ENCODE assay signal across 14 cellular contexts in genomic region chr16:55760665-55761035, GRCh38.
DNase-seq lines count a peak whose midpoint lies in the region; ATAC-seq and TF ChIP-seq lines count a peak whose summit lies in the region.
"Had no signal": no experiment of that assay in that cellular context is flagged by ENCODE, and none has a peak within 500 bp of the region (broad histone marks: within the 10 kb centered on the region; RNA-seq: fewer than 3 reads in every experiment).

No MANE protein-coding gene starts in this region.

- H3K9ac ChIP-seq in IMR-90 (ENCODE audit: low read depth, low read length) (no peak overlapping the region), mesenchymal stem cell (ENCODE audit: low read length) (no peak overlapping the region), subcutaneous abdominal adipose tissue (ENCODE audit: low read length in 5 of 5) (peak overlapping the region in 2 of 5 donors; percentile 46 to 62)

- H4K20me1 ChIP-seq in IMR-90 (ENCODE audit: insufficient read depth, low read length): no peaks in the 10 kb centered on the region

- no TSS peak for BruUV-seq in IMR-90 (replicated peaks; lab: Mats Ljungman, UMichigan)

- H2AFZ ChIP-seq in IMR-90 (replicated peaks; ENCODE audit: low read length, poor library complexity): peak overlapping the region; percentile 72
- no peak overlapping the region for H2AFZ ChIP-seq in mesenchymal stem cell (ENCODE audit: low read depth, low read length)

- peaks cover 15% of the 10 kb centered on the region for H3K27me3 Mint-ChIP-seq in activated naive CD4-positive, alpha-beta T cell treated with anti-CD3 and anti-CD28 coated beads, Interleukin-2, amount 10 ng/mL, durations not matched to agents 7 days and 5 days

- no peak for TF ChIP-seq POLR2A in IMR-90 (IDR thresholded peaks at IDR 0.05; ENCODE audit: low read depth, low read length)

- TF ChIP-seq RAD21 in IMR-90 (IDR thresholded peaks at IDR 0.05; ENCODE audit: low read length): no peak

- H2BK5ac ChIP-seq in IMR-90 (ENCODE audit: low read depth, low read length, poor library complexity, severe bottlenecking) (no peak overlapping the region), mesenchymal stem cell (ENCODE audit: low read depth, low read length, poor library complexity, severe bottlenecking) (no peak overlapping the region)

- H3K4ac ChIP-seq in IMR-90 (ENCODE audit: low read depth, low read length) (no peak overlapping the region), mesenchymal stem cell (ENCODE audit: low read depth in 1 of 2, low read length in 2 of 2) (no peak overlapping the region)

- H3K4me1 ChIP-seq in IMR-90 (ENCODE audit: control insufficient read depth, insufficient read depth, low read length): no peaks in the 10 kb centered on the region
- peaks cover 8% of the 10 kb centered on the region for H3K4me1 ChIP-seq in left ventricle myocardium inferior
- H3K4me1 ChIP-seq in mesenchymal stem cell (ENCODE audit: control insufficient read depth, insufficient read depth, low read depth, low read length): peaks cover 2% of the 10 kb centered on the region
- peaks cover 0 to 23% (median 15%) of the 10 kb centered on the region in 5 donors for H3K4me1 ChIP-seq in subcutaneous abdominal adipose tissue (ENCODE audit: control insufficient read depth in 5 of 5, insufficient read depth in 5 of 5, low read length in 5 of 5)
- H3K4me1 ChIP-seq: prostate gland had no signal

- H2AK5ac ChIP-seq in IMR-90 (ENCODE audit: low read depth, low read length): no peak overlapping the region
- H2AK5ac ChIP-seq in mesenchymal stem cell (ENCODE audit: low read length, severe bottlenecking): no peak overlapping the region

- in situ Hi-C loops in IMR-90 (cut with MboI; ENCODE audit: low sequenced_read_pairs): no loop called here

- H2BK120ac ChIP-seq in IMR-90 (ENCODE audit: low read depth, low read length) (no peak overlapping the region), mesenchymal stem cell (ENCODE audit: low read depth, low read length) (no peak overlapping the region)

- no peaks in the 10 kb centered on the region for H3K9me3 ChIP-seq in IMR-90 (ENCODE audit: control insufficient read depth, insufficient read depth, low read length)
- no peaks in the 10 kb centered on the region for H3K9me3 ChIP-seq in left ventricle myocardium inferior (replicated peaks)
- H3K9me3 ChIP-seq in mesenchymal stem cell (ENCODE audit: control insufficient read depth, low read length): no peaks in the 10 kb centered on the region
- no peaks in the 10 kb centered on the region for H3K9me3 ChIP-seq in subcutaneous abdominal adipose tissue (ENCODE audit: control insufficient read depth in 5 of 5, low read length in 5 of 5)
- H3K9me3 ChIP-seq: prostate gland had no signal

- H3K56ac ChIP-seq in IMR-90 (ENCODE audit: extremely low read depth, insufficient read depth, low read length): no peak overlapping the region

- H3K36me3 ChIP-seq in IMR-90 (ENCODE audit: control insufficient read depth, insufficient read depth, low read length): no peaks in the 10 kb centered on the region
- no peaks in the 10 kb centered on the region for H3K36me3 ChIP-seq in left ventricle myocardium inferior
- H3K36me3 ChIP-seq in mesenchymal stem cell (ENCODE audit: control insufficient read depth in 1 of 2, insufficient read depth in 2 of 2, low read depth in 1 of 2, low read length in 2 of 2): peaks cover 0 to 3% of the 10 kb centered on the region in 2 experiments
- H3K36me3 ChIP-seq in subcutaneous abdominal adipose tissue (ENCODE audit: control insufficient read depth in 5 of 5, insufficient read depth in 5 of 5, low read length in 5 of 5): no peaks in the 10 kb centered on the region
- H3K36me3 ChIP-seq: prostate gland had no signal

- H4K8ac ChIP-seq in IMR-90 (ENCODE audit: low read depth in 2 of 2, low read length in 2 of 2) (no peak overlapping the region), mesenchymal stem cell (ENCODE audit: low read length) (no peak overlapping the region)

- H3K4me2 ChIP-seq in IMR-90 (ENCODE audit: low read depth, low read length) (peak overlapping the region; percentile 47; the same call in 1 of the 2 replicates), mesenchymal stem cell (ENCODE audit: low read length, poor library complexity, severe bottlenecking) (peak overlapping the region; percentile 68)

- H4K5ac ChIP-seq in IMR-90 (ENCODE audit: low read depth, low read length): no peak overlapping the region

- H2BK12ac ChIP-seq in mesenchymal stem cell (ENCODE audit: low read length in 2 of 2): no peak overlapping the region

- H3K27ac ChIP-seq in IMR-90 (ENCODE audit: insufficient read depth, low read length): no peak overlapping the region
- H3K27ac ChIP-seq in left ventricle myocardium inferior (replicated peaks): peak overlapping the region; percentile 77
- no peak overlapping the region for H3K27ac ChIP-seq in mesenchymal stem cell (ENCODE audit: low read length, poor library complexity, severe bottlenecking)
- H3K27ac ChIP-seq in subcutaneous abdominal adipose tissue (ENCODE audit: low read depth, low read length): no peak overlapping the region

- no peak overlapping the region for H3K27ac Mint-ChIP-seq in activated naive CD4-positive, alpha-beta T cell treated with anti-CD3 and anti-CD28 coated beads, Interleukin-2, amount 10 ng/mL, durations not matched to agents 7 days and 5 days
- H3K27ac Mint-ChIP-seq: T-helper 17 cell had no signal

- H4K91ac ChIP-seq in IMR-90 (ENCODE audit: insufficient read depth, low read depth, low read length) (no peak overlapping the region), mesenchymal stem cell (ENCODE audit: low read length) (no peak overlapping the region)

- H3K23ac ChIP-seq in IMR-90 (ENCODE audit: low read depth, low read length) (no peak overlapping the region), mesenchymal stem cell (ENCODE audit: low read length in 2 of 2) (no peak overlapping the region)

- dilution Hi-C loops in IMR-90 (cut with HindIII; ENCODE audit: low sequenced_read_pairs, unreplicated experiment): no loop called here

- no peak overlapping the region for H3K4me3 ChIP-seq in IMR-90 (ENCODE audit: insufficient read depth, low read depth, low read length)
- H3K4me3 ChIP-seq in left ventricle myocardium inferior: peak overlapping the region; percentile 51
- H3K4me3 ChIP-seq in mesenchymal stem cell (ENCODE audit: insufficient read depth in 1 of 2, low read depth in 1 of 2, low read length in 2 of 2): peak overlapping the region in 1 of 2 experiments; percentile 63
- peak overlapping the region in 4 of 5 donors; percentile 49 to 76 (median 53) for H3K4me3 ChIP-seq in subcutaneous abdominal adipose tissue (ENCODE audit: low read depth in 1 of 5, low read length in 5 of 5)
- H3K4me3 ChIP-seq: prostate gland had no signal

- DNase-seq in IMR-90: no peak
- peak; percentile 62 for DNase-seq in left ventricle myocardium inferior
- DNase-seq in mesenchymal stem cell: no peak
- no peak for DNase-seq in SHP77 treated with DMSO at 0.1 percent for 48 hours (lab: John Stamatoyannopoulos, UW)
- DNase-seq in OCI-M2 (lab: John Stamatoyannopoulos, UW; ENCODE audit: unreplicated experiment): no peak
- no peak for DNase-seq in activated naive CD4-positive, alpha-beta T cell treated with anti-CD3 and anti-CD28 coated beads, Interleukin-2, amount 10 ng/mL, durations not matched to agents 7 days and 5 days
- DNase-seq: activated CD4-positive, CD25-positive, alpha-beta regulatory T cell treated with anti-CD3 and anti-CD28 coated beads, Interleukin-2, amount 50 U/mL, for 72 hours; activated gamma-delta T cell; Karpas-422; NCI-H1417; T-helper 17 cell had no signal

- H2AK9ac ChIP-seq in IMR-90 (replicated peaks; ENCODE audit: low read depth, low read length, poor library complexity): no peak overlapping the region

- TF ChIP-seq CTCF in IMR-90 (conservative IDR thresholded peaks at IDR 0.05; ENCODE audit: low read depth, low read length) (no peak), left ventricle myocardium inferior (IDR thresholded peaks at IDR 0.05; ENCODE audit: borderline replicate concordance) (no peak)

- H3K14ac ChIP-seq in IMR-90 (replicated peaks; ENCODE audit: low read depth, low read length) (no peak overlapping the region), mesenchymal stem cell (ENCODE audit: low read length in 2 of 2) (no peak overlapping the region)

- 19% methylated on average over 23 of the region's 25 CpGs; no CpG with 5 or more reads in 1 of the 2 experiments for WGBS in IMR-90 (ENCODE audit: extremely low coverage in 2 of 2, insufficient read length in 1 of 2), 2 experiments
- WGBS in mesenchymal stem cell: 63% methylated on average over 25 of the region's 25 CpGs

- CTCF ChIA-PET in IMR-90 (lab: Yijun Ruan, JAX): no interaction called here
- CTCF ChIA-PET in activated naive CD4-positive, alpha-beta T cell treated with anti-CD3 and anti-CD28 coated beads, Interleukin-2, amount 10 ng/mL, durations not matched to agents 7 days and 5 days (lab: Charles Lee): interaction anchor here (0.6 kb wide), 1 partner anchor 9 kb away, joined by 3 read pairs; no protein-coding TSS in a partner anchor

- H3K4me3 Mint-ChIP-seq in activated naive CD4-positive, alpha-beta T cell treated with anti-CD3 and anti-CD28 coated beads, Interleukin-2, amount 10 ng/mL, durations not matched to agents 7 days and 5 days: no peak overlapping the region

- H3K9me1 ChIP-seq in IMR-90 (ENCODE audit: insufficient read depth, low read length): no peaks in the 10 kb centered on the region

- H3K36me3 Mint-ChIP-seq in activated naive CD4-positive, alpha-beta T cell treated with anti-CD3 and anti-CD28 coated beads, Interleukin-2, amount 10 ng/mL, durations not matched to agents 7 days and 5 days: no peaks in the 10 kb centered on the region

- no peaks in the 10 kb centered on the region for H3K4me1 Mint-ChIP-seq in activated naive CD4-positive, alpha-beta T cell treated with anti-CD3 and anti-CD28 coated beads, Interleukin-2, amount 10 ng/mL, durations not matched to agents 7 days and 5 days

- H3K27me3 ChIP-seq in IMR-90 (ENCODE audit: control insufficient read depth, insufficient read depth, low read length) (peaks cover 4% of the 10 kb centered on the region; the same call in 1 of the 2 replicates), left ventricle myocardium inferior (ENCODE audit: low read depth) (no peaks in the 10 kb centered on the region), mesenchymal stem cell (ENCODE audit: control insufficient read depth in 1 of 2, insufficient read depth in 1 of 2, low read length in 2 of 2) (peaks cover 0 to 2% of the 10 kb centered on the region in 2 experiments), subcutaneous abdominal adipose tissue (ENCODE audit: control insufficient read depth in 5 of 5, insufficient read depth in 4 of 5, low read length in 5 of 5) (no peaks in the 10 kb centered on the region)

- H3K79me1 ChIP-seq in IMR-90 (ENCODE audit: low read depth in 1 of 2, low read length in 2 of 2): no peaks in the 10 kb centered on the region
- H3K79me1 ChIP-seq in mesenchymal stem cell (replicated peaks; ENCODE audit: low read length, poor library complexity, severe bottlenecking): no peaks in the 10 kb centered on the region

- no peaks in the 10 kb centered on the region for H3K9me3 Mint-ChIP-seq in activated naive CD4-positive, alpha-beta T cell treated with anti-CD3 and anti-CD28 coated beads, Interleukin-2, amount 10 ng/mL, durations not matched to agents 7 days and 5 days

- POLR2A ChIA-PET in IMR-90 (lab: Charles Lee; ENCODE audit: unreplicated experiment): no interaction called here

- no peak for ATAC-seq in IMR-90 (ENCODE audit: low read depth)
- ATAC-seq in HG03159 (IDR thresholded peaks at IDR 0.05; ENCODE audit: unreplicated experiment): no peak
- ATAC-seq: T-helper 17 cell had no signal

- H3K18ac ChIP-seq in IMR-90 (ENCODE audit: low read depth, low read length) (no peak overlapping the region), mesenchymal stem cell (ENCODE audit: low read depth in 1 of 2, low read length in 2 of 2) (peak overlapping the region in 1 of 2 experiments; percentile 24)

- H2BK15ac ChIP-seq in IMR-90 (ENCODE audit: low read depth, low read length): no peak overlapping the region
- H2BK15ac ChIP-seq in mesenchymal stem cell (ENCODE audit: low read depth, poor library complexity, severe bottlenecking): no peak overlapping the region

- H2BK20ac ChIP-seq in IMR-90 (ENCODE audit: low read depth, low read length): no peak overlapping the region

- intact Hi-C loops in IMR-90 (cut with micrococcal nuclease) (no loop called here), left ventricle myocardium inferior (cut with micrococcal nuclease) (no loop called here)
